ENCODE assay signal across 11 cellular contexts in the genomic region with DNA sequence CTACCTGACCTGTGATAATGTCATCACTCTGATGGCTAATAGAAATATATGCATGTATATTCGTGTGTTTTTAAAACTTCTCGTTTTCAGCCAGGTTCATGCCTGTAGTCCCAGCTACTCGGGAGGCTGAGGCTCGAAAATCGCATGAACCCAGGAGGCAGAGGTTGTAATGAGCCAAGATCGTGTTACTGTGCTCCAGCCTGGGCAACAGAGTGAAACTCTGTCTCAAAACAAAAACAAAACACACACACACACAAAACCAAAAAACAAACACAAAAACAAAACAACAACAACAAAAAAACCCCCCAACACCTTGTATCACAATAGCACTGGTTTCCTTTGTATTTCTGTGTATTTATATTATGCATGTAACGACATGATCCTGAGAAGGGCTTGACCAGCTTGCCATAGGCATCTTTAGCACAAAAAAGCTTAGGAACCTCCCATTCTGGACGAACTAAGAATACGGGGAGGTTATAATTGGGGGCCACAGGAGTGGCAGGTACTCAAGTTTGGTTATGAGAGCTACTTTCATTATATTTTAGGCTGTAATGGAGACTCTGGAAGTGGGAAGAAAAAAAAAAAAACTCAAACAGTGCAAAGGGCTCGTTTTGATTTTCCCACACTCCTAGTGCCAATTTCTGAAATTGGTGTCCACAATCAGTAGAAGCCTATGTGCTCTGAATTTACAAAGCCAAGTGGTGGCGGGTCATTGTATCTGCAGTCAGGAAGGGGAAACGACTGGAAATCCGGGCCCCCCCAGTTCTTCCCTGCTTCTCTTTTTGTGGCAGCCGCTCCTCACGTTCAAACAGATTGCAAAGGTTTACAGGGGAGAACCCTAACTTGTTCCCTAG. TPM values are rescaled to one million over a fixed set of nuclear protein-coding genes. Genes with fewer than 3 reads are reported as not detected.
DNase-seq lines count a peak whose midpoint lies in the region; ATAC-seq, FAIRE-seq and TF ChIP-seq lines count a peak whose summit lies in the region.
"Had no signal": no experiment of that assay in that cellular context is flagged by ENCODE, and none has a peak within 500 bp of the region (broad histone marks: within the 10 kb centered on the region; RNA-seq: fewer than 3 reads in every experiment).

No MANE protein-coding gene starts in this region.

- DNase-seq in A549 (ENCODE audit: low read depth in 1 of 2, low spot score in 1 of 2) = no peak
- DNase-seq in bronchial epithelial cell (ENCODE audit: low read depth) = peak; percentile 38
- DNase-seq in left kidney (ENCODE audit: low read depth, low spot score) = peak; percentile 33
- no peak for DNase-seq in GM13977 (ENCODE audit: low spot score)
- no peak for DNase-seq in NCI-H82 treated with DMSO at 0.1 percent for 48 hours (lab: John Stamatoyannopoulos, UW; ENCODE audit: unreplicated experiment)
- DNase-seq in NCI-H187 treated with DMSO at 0.1 percent for 48 hours (lab: John Stamatoyannopoulos, UW) = no peak
- DNase-seq: stimulated activated CD4-positive, alpha-beta T cell treated with anti-CD3 and anti-CD28 coated beads, Interleukin-2, amount 100 ng/mL, for 48 hours; transverse colon had no signal

- in situ Hi-C loops in GM13977 (cut with MboI; ENCODE audit: low pct_unique_long_range_greater_than_20kb, low sequenced_read_pairs, unreplicated experiment) = no loop called here

- TF ChIP-seq POLR2A in A549 (IDR thresholded peaks at IDR 0.05; ENCODE audit: low read length) = no peak

- WGBS in A549 (ENCODE audit: missing lambda C conversion rate) = 55% methylated on average over 15 of the region's 15 CpGs

- ATAC-seq in A549 (no peak), GM18861 (IDR thresholded peaks at IDR 0.05; ENCODE audit: unreplicated experiment) (no peak)

- no peak for TF ChIP-seq RAD21 in A549 (conservative IDR thresholded peaks at IDR 0.05 in 1 of 2, IDR thresholded peaks at IDR 0.05 in 1 of 2)

- H3K4me1 ChIP-seq in A549 (peaks cover 32% of the 10 kb centered on the region), HUES48 (ENCODE audit: control insufficient read depth, insufficient read depth, low read length) (peaks cover 12% of the 10 kb centered on the region)

- CTCF ChIA-PET in A549 (lab: Yijun Ruan, JAX) = interaction anchor here (0.6 to 36.8 kb wide), 14 partner anchors 8 to 315 kb away, joined by 3 to 612 read pairs (median 4); partner anchors contain the start of gene FBXO27

- peak overlapping the region; percentile 27; the same call in 2 of the 3 replicates for H3K4me2 ChIP-seq in A549

- peak overlapping the region; percentile 13 to 78; a peak in 4 of 6 replicates for H3K27ac ChIP-seq in A549
- H3K27ac ChIP-seq in HUES48 (ENCODE audit: low read depth, low read length) = no peak overlapping the region
- H3K27ac ChIP-seq: transverse colon had no signal

- TF ChIP-seq EP300 in A549 (IDR thresholded peaks at IDR 0.05) = no peak

- H3K4me3 ChIP-seq in A549 (no peak overlapping the region), HUES48 (ENCODE audit: low read depth, low read length) (peak overlapping the region; percentile 68; the same call in 1 of the 2 replicates), bronchial epithelial cell (ENCODE audit: low read depth, low read length) (peak overlapping the region; percentile 49)

- no peaks in the 10 kb centered on the region for H3K36me3 ChIP-seq in HUES48 (ENCODE audit: control insufficient read depth, insufficient read depth, low read length)
- no peaks in the 10 kb centered on the region for H3K36me3 ChIP-seq in bronchial epithelial cell (ENCODE audit: control insufficient read depth, insufficient read depth, low read length)
- H3K36me3 ChIP-seq: transverse colon had no signal

- no peak overlapping the region for H3K9ac ChIP-seq in HUES48 (ENCODE audit: low read depth, low read length)

- TF ChIP-seq CTCF in A549 (IDR thresholded peaks at IDR 0.05) (no peak), bronchial epithelial cell (IDR thresholded peaks at IDR 0.05; ENCODE audit: insufficient read depth, low read length, severe bottlenecking) (no peak), GM13977 (IDR thresholded peaks at IDR 0.05; ENCODE audit: extremely low read depth, insufficient read depth, missing control alignments) (no peak)

- H3K27me3 ChIP-seq in HUES48 (ENCODE audit: control insufficient read depth, insufficient read depth, low read length) = peaks cover 40% of the 10 kb centered on the region
- no peaks in the 10 kb centered on the region for H3K27me3 ChIP-seq in bronchial epithelial cell (ENCODE audit: control insufficient read depth, insufficient read depth, low read length)

- no peaks in the 10 kb centered on the region for H3K9me3 ChIP-seq in A549
- H3K9me3 ChIP-seq in HUES48 (ENCODE audit: control insufficient read depth, insufficient read depth, low read length) = no peaks in the 10 kb centered on the region
- H3K9me3 ChIP-seq: transverse colon had no signal

- peak; percentile 95 for FAIRE-seq in A549 (lab: Jason Lieb, UNC)
- no peak for FAIRE-seq in bronchial epithelial cell (lab: Jason Lieb, UNC)

- POLR2A ChIA-PET in A549 (lab: Yijun Ruan, JAX) = no interaction called here

TF ChIP-seq in A549, 52 proteins besides CTCF, POLR2A, EP300 and RAD21:
- TF ChIP-seq NPAS2 (CRISPR knock-in tag; IDR thresholded peaks at IDR 0.05; ENCODE audit: borderline replicate concordance) (no peak), FOXS1 (CRISPR knock-in tag; IDR thresholded peaks at IDR 0.05) (no peak), FOSB (CRISPR knock-in tag; IDR thresholded peaks at IDR 0.05) (no peak), HDAC2 (IDR thresholded peaks at IDR 0.05) (no peak), REST (IDR thresholded peaks at IDR 0.05) (no peak), RFX5 (IDR thresholded peaks at IDR 0.05) (no peak), JUN (IDR thresholded peaks at IDR 0.05) (no peak), EHMT2 (IDR thresholded peaks at IDR 0.05; ENCODE audit: low read depth) (no peak), KDM5A (IDR thresholded peaks at IDR 0.05) (no peak), CBX8 (IDR thresholded peaks at IDR 0.05) (no peak), E2F6 (IDR thresholded peaks at IDR 0.05; ENCODE audit: borderline replicate concordance, low read depth) (no peak)

RNA-seq across cellular contexts. Expression of gene ACP7, which starts 1.2 kb away (rescaled TPM):
- polyA plus RNA-seq in A549 (2011; rRNA removed) (0.06 and 0.08 TPM in 2 replicates), A549 (2017; fragmentation: RNase III; extraction: RNeasy Plus Mini Kit Qiagen cat#74134 plus additional on column Dnase treatment) (0.25 to 0.44 TPM (median 0.28 TPM) in 3 replicates)
- 0.05 and 0.08 TPM in 2 replicates for polyA plus RNA-seq in A549 (2012; cell fraction: cytosol; rRNA removed)
- polyA plus RNA-seq in A549 (2012; cell fraction: nucleus; rRNA removed) = 0.07 TPM in 1 of 2 replicates, not detected in the other
- 0.41 TPM in 1 of 2 replicates, not detected in the other for polyA minus RNA-seq in A549 (2011; rRNA and poly(A)+ RNA removed)
- total RNA-seq in bronchial epithelial cell = 0.53 and 0.77 TPM in 2 replicates
- total RNA-seq: transverse colon had no signal
- polyA plus RNA-seq: BJ had no signal

RNA-seq across cellular contexts. Expression of gene PAK4, which starts 42.6 kb away (rescaled TPM):
- polyA plus RNA-seq in A549 (2011; rRNA removed) (37.9 and 42.9 TPM in 2 replicates), A549 (2017; fragmentation: RNase III; extraction: RNeasy Plus Mini Kit Qiagen cat#74134 plus additional on column Dnase treatment) (75.8 to 84.2 TPM (median 76.7 TPM) in 3 replicates)
- 105 and 115 TPM in 2 replicates for polyA plus RNA-seq in A549 (2012; cell fraction: cytosol; rRNA removed)
- polyA plus RNA-seq in A549 (2012; cell fraction: nucleus; rRNA removed) = 115 and 138 TPM in 2 replicates
- 68.7 and 73.7 TPM in 2 replicates for polyA minus RNA-seq in A549 (2011; rRNA and poly(A)+ RNA removed)
- total RNA-seq in bronchial epithelial cell = 4.5 and 6.8 TPM in 2 replicates

RNA-seq across cellular contexts. Expression of gene FBXO27, which starts 50.6 kb away (rescaled TPM):
- polyA plus RNA-seq in A549 (2011; rRNA removed) = 13.4 and 15.2 TPM in 2 replicates
- polyA plus RNA-seq in A549 (2012; cell fraction: cytosol; rRNA removed) = 13.6 and 15.7 TPM in 2 replicates
- polyA plus RNA-seq in A549 (2012; cell fraction: nucleus; rRNA removed) = 8.4 and 11.9 TPM in 2 replicates
- 12.5 to 17.5 TPM (median 14.2 TPM) in 3 replicates for polyA plus RNA-seq in A549 (2017; fragmentation: RNase III; extraction: RNeasy Plus Mini Kit Qiagen cat#74134 plus additional on column Dnase treatment)
- 24.7 and 26.9 TPM in 2 replicates for polyA minus RNA-seq in A549 (2011; rRNA and poly(A)+ RNA removed)
- 5.3 and 5.8 TPM in 2 replicates for total RNA-seq in bronchial epithelial cell

Comparison
In these comparisons a context has a peak if more than half of its experiments do, and no peak if none do; other contexts are left out.
1. DNase-seq: peak in bronchial epithelial cell (single experiment) and left kidney (single experiment); none in A549 (0 of 2), GM13977 (single experiment), NCI-H82 treated with DMSO at 0.1 percent for 48 hours (single experiment) and NCI-H187 treated with DMSO at 0.1 percent for 48 hours (single experiment).